Comparison of ENCODE assay signal across 8 cellular contexts in the genomic region with DNA sequence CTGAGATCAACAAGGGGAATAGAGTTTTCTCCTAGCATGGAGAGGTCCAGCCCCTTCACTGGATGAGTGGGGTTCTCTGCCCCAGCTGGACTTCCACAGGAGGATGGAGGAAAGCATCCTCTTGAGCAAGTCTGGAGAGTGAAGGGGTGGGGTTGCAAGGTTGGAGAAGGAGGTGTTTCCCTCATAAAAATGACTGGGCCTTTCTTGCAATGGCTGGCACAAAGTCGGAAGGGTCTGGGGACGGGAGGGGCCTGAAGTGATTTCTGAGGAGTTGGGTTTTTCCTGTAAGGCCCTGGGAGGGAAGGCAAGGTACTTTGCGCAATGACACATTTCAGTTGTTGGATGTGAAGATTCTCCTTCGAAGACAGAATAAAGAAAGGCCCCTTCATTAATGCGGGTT. TPM values are rescaled to one million over a fixed set of nuclear protein-coding genes. Genes with fewer than 3 reads are reported as not detected.
A peak's percentile ranks its signal among the peaks of the same experiment; 100 is the strongest.
DNase-seq lines count a peak whose midpoint lies in the region; ATAC-seq and TF ChIP-seq lines count a peak whose summit lies in the region.

No MANE protein-coding gene starts in this region.

- WGBS in right cardiac atrium = 29% methylated on average over 5 of the region's 5 CpGs

- H3K27ac ChIP-seq in right cardiac atrium (ENCODE audit: low read length) = peak overlapping the region; percentile 81

- in situ Hi-C loops in G401 (cut with HindIII; ENCODE audit: low sequenced_read_pairs) = no loop called here

- no peaks in the 10 kb centered on the region for H3K9me3 ChIP-seq in right cardiac atrium (ENCODE audit: control insufficient read depth, low read length)

- H3K4me1 ChIP-seq in right cardiac atrium (ENCODE audit: control insufficient read depth, insufficient read depth, low read length) = no peaks in the 10 kb centered on the region

- peak overlapping the region; percentile 66 for H3K4me3 ChIP-seq in right cardiac atrium (ENCODE audit: low read length)
- peak overlapping the region; percentile 79 for H3K4me3 ChIP-seq in retinal pigment epithelial cell (ENCODE audit: low read length)

- H3K36me3 Mint-ChIP-seq in activated naive CD4-positive, alpha-beta T cell treated with anti-CD3 and anti-CD28 coated beads, Interleukin-2, amount 50 U/mL, for 72 hours = peaks cover 7 to 15% of the 10 kb centered on the region in 2 donors

- H3K27me3 ChIP-seq in right cardiac atrium (ENCODE audit: control insufficient read depth, insufficient read depth) = no peaks in the 10 kb centered on the region

- H3K27ac Mint-ChIP-seq in activated naive CD4-positive, alpha-beta T cell treated with anti-CD3 and anti-CD28 coated beads, Interleukin-2, amount 50 U/mL, for 72 hours = peak overlapping the region; percentile 71 to 95

- no peak for ATAC-seq in activated naive CD4-positive, alpha-beta T cell treated with anti-CD3 and anti-CD28 coated beads, Interleukin-2, amount 50 U/mL, for 72 hours
- ATAC-seq in right cardiac atrium (no peak), GM18511 (IDR thresholded peaks at IDR 0.05; ENCODE audit: unreplicated experiment) (no peak)

- intact Hi-C loops in right cardiac atrium (cut with DNase I) = no loop called here

- DNase-seq in G401 (ENCODE audit: low spot score) (peak; percentile 7), right cardiac atrium (peak in 1 of 3 donors; percentile 25), retinal pigment epithelial cell (ENCODE audit: low read depth) (no peak), NOMO-1 (lab: John Stamatoyannopoulos, UW; ENCODE audit: unreplicated experiment in 2 of 2) (no peak), inferior parietal cortex (ENCODE audit: extremely low spot score) (no peak)
- DNase-seq in activated naive CD4-positive, alpha-beta T cell treated with anti-CD3 and anti-CD28 coated beads, Interleukin-2, amount 50 U/mL, for 72 hours (ENCODE audit: low spot score in 2 of 2) = no peak
- DNase-seq in central memory CD4-positive, alpha-beta T cell = no peak

- peaks cover 0 to 5% of the 10 kb centered on the region in 2 donors for H3K9me3 Mint-ChIP-seq in activated naive CD4-positive, alpha-beta T cell treated with anti-CD3 and anti-CD28 coated beads, Interleukin-2, amount 50 U/mL, for 72 hours

- no peak for TF ChIP-seq CTCF in retinal pigment epithelial cell (conservative IDR thresholded peaks at IDR 0.05; ENCODE audit: low read depth, low read length)

RNA-seq across cellular contexts. Expression of gene SPATA6, which starts 0.9 kb away (rescaled TPM):
- 6.3 and 18.5 TPM in 2 replicates for total RNA-seq in G401 (2014; rRNA removed; shearing (Covaris generic))
- 1 to 10 TPM; 1.7 to 4.2 TPM for total RNA-seq in activated naive CD4-positive, alpha-beta T cell treated with anti-CD3 and anti-CD28 coated beads, Interleukin-2, amount 50 U/mL, for 72 hours
- total RNA-seq in right cardiac atrium = 10 to 100 TPM; 13.6 to 20.7 (median 18.8) TPM
- 2.4 TPM for polyA plus RNA-seq in right cardiac atrium
